7 cellular contexts compared by ENCODE assay signal in genomic region chr3:152270145-152270870, GRCh38. TPM values are rescaled to one million over a fixed set of nuclear protein-coding genes. Genes with fewer than 3 reads are reported as not detected.
DNase-seq lines count a peak whose midpoint lies in the region; ATAC-seq and TF ChIP-seq lines count a peak whose summit lies in the region.

No MANE protein-coding gene starts in this region.

- H3K27ac Mint-ChIP-seq in GM23338: no peak overlapping the region
- peak overlapping the region; percentile 74 for H3K27ac Mint-ChIP-seq in central memory CD8-positive, alpha-beta T cell (ENCODE audit: low read depth)

- H3K4me1 Mint-ChIP-seq in GM23338: peaks cover 35% of the 10 kb centered on the region
- peaks cover 73% of the 10 kb centered on the region for H3K4me1 Mint-ChIP-seq in central memory CD8-positive, alpha-beta T cell

- DNase-seq in GM23338 (ENCODE audit: low spot score) (no peak), NCI-H82 (lab: John Stamatoyannopoulos, UW) (peak; percentile 57), lung microvascular endothelial cell (ENCODE audit: low read depth in 2 of 2) (peak; percentile 37 to 50), upper lobe of right lung (no peak), AG08396 (ENCODE audit: low spot score) (no peak)
- no peak for DNase-seq in central memory CD8-positive, alpha-beta T cell (ENCODE audit: low spot score in 2 of 2)
- no peak for DNase-seq in activated effector memory CD4-positive, alpha-beta T cell treated with Interleukin-2 at 50 U/mL for 16 hours

- H4K20me1 ChIP-seq in GM23338 (replicated peaks; ENCODE audit: insufficient read depth): no peaks in the 10 kb centered on the region

- intact Hi-C loops in upper lobe of right lung (cut with DNase I): no loop called here

- peak overlapping the region; percentile 91 for H3K4me3 Mint-ChIP-seq in GM23338
- peak overlapping the region; percentile 92 for H3K4me3 Mint-ChIP-seq in central memory CD8-positive, alpha-beta T cell

- H3K4me1 ChIP-seq in GM23338 (ENCODE audit: insufficient read depth): peaks cover 31% of the 10 kb centered on the region
- H3K4me1 ChIP-seq in upper lobe of right lung: peaks cover 43% of the 10 kb centered on the region

- H3K27ac ChIP-seq in GM23338 (ENCODE audit: low read depth): no peak overlapping the region
- H3K27ac ChIP-seq in upper lobe of right lung: peak overlapping the region; percentile 98

- ATAC-seq in GM23338 (no peak), upper lobe of right lung (no peak)
- no peak for ATAC-seq in central memory CD8-positive, alpha-beta T cell (replicated peaks; ENCODE audit: extremely low read depth, poor library complexity, severe bottlenecking)

- H3F3A ChIP-seq in GM23338 (replicated peaks; ENCODE audit: low read depth): no peaks in the 10 kb centered on the region

- H3K36me3 Mint-ChIP-seq in GM23338 (ENCODE audit: low read depth): no peaks in the 10 kb centered on the region
- peaks cover 51% of the 10 kb centered on the region for H3K36me3 Mint-ChIP-seq in central memory CD8-positive, alpha-beta T cell (ENCODE audit: insufficient read depth)

- peaks cover 17% of the 10 kb centered on the region for H3K27me3 ChIP-seq in GM23338 (ENCODE audit: insufficient read depth)
- no peaks in the 10 kb centered on the region for H3K27me3 ChIP-seq in upper lobe of right lung

- H3K4me2 ChIP-seq in GM23338: peak overlapping the region; percentile 96

- peaks cover 11% of the 10 kb centered on the region for H3K27me3 Mint-ChIP-seq in GM23338 (ENCODE audit: insufficient read depth, low read depth, poor library complexity)
- no peaks in the 10 kb centered on the region for H3K27me3 Mint-ChIP-seq in central memory CD8-positive, alpha-beta T cell

- H3K4me3 ChIP-seq in GM23338 (peak overlapping the region; percentile 92), upper lobe of right lung (peak overlapping the region; percentile 89)

- no peak for TF ChIP-seq CTCF in GM23338 (conservative IDR thresholded peaks at IDR 0.05; ENCODE audit: low read depth in 2 of 2)
- TF ChIP-seq CTCF in upper lobe of right lung (IDR thresholded peaks at IDR 0.05): no peak

- H3K79me2 ChIP-seq in GM23338 (replicated peaks; ENCODE audit: insufficient read depth): peaks cover 59% of the 10 kb centered on the region

- H3K36me3 ChIP-seq in GM23338 (ENCODE audit: insufficient read depth): no peaks in the 10 kb centered on the region
- no peaks in the 10 kb centered on the region for H3K36me3 ChIP-seq in upper lobe of right lung

- no peaks in the 10 kb centered on the region for H3K9me3 Mint-ChIP-seq in GM23338
- H3K9me3 Mint-ChIP-seq in central memory CD8-positive, alpha-beta T cell: no peaks in the 10 kb centered on the region

- peak overlapping the region; percentile 2; the same call in 1 of the 2 replicates for H2AFZ ChIP-seq in GM23338

- H3K9me3 ChIP-seq in upper lobe of right lung: no peaks in the 10 kb centered on the region

- H3K9me2 ChIP-seq in GM23338 (ENCODE audit: insufficient read depth): no peaks in the 10 kb centered on the region

TF ChIP-seq in GM23338, 12 proteins besides CTCF, POLR2A, EP300 and RAD21 (continues in another document):
- no peak for TF ChIP-seq NANOG (IDR thresholded peaks at IDR 0.05; ENCODE audit: borderline replicate concordance)
- TF ChIP-seq, protein P1, sequence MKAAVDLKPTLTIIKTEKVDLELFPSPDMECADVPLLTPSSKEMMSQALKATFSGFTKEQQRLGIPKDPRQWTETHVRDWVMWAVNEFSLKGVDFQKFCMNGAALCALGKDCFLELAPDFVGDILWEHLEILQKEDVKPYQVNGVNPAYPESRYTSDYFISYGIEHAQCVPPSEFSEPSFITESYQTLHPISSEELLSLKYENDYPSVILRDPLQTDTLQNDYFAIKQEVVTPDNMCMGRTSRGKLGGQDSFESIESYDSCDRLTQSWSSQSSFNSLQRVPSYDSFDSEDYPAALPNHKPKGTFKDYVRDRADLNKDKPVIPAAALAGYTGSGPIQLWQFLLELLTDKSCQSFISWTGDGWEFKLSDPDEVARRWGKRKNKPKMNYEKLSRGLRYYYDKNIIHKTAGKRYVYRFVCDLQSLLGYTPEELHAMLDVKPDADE (IDR thresholded peaks at IDR 0.05): no peak
- no peak for TF ChIP-seq ZNF114 (CRISPR knock-in tag; IDR thresholded peaks at IDR 0.05)
- no peak for TF ChIP-seq CREB1 (CRISPR knock-in tag; IDR thresholded peaks at IDR 0.05; ENCODE audit: low read depth)
- TF ChIP-seq EZH2 (IDR thresholded peaks at IDR 0.05; ENCODE audit: low read depth, unreplicated experiment): no peak
- TF ChIP-seq, protein P2, sequence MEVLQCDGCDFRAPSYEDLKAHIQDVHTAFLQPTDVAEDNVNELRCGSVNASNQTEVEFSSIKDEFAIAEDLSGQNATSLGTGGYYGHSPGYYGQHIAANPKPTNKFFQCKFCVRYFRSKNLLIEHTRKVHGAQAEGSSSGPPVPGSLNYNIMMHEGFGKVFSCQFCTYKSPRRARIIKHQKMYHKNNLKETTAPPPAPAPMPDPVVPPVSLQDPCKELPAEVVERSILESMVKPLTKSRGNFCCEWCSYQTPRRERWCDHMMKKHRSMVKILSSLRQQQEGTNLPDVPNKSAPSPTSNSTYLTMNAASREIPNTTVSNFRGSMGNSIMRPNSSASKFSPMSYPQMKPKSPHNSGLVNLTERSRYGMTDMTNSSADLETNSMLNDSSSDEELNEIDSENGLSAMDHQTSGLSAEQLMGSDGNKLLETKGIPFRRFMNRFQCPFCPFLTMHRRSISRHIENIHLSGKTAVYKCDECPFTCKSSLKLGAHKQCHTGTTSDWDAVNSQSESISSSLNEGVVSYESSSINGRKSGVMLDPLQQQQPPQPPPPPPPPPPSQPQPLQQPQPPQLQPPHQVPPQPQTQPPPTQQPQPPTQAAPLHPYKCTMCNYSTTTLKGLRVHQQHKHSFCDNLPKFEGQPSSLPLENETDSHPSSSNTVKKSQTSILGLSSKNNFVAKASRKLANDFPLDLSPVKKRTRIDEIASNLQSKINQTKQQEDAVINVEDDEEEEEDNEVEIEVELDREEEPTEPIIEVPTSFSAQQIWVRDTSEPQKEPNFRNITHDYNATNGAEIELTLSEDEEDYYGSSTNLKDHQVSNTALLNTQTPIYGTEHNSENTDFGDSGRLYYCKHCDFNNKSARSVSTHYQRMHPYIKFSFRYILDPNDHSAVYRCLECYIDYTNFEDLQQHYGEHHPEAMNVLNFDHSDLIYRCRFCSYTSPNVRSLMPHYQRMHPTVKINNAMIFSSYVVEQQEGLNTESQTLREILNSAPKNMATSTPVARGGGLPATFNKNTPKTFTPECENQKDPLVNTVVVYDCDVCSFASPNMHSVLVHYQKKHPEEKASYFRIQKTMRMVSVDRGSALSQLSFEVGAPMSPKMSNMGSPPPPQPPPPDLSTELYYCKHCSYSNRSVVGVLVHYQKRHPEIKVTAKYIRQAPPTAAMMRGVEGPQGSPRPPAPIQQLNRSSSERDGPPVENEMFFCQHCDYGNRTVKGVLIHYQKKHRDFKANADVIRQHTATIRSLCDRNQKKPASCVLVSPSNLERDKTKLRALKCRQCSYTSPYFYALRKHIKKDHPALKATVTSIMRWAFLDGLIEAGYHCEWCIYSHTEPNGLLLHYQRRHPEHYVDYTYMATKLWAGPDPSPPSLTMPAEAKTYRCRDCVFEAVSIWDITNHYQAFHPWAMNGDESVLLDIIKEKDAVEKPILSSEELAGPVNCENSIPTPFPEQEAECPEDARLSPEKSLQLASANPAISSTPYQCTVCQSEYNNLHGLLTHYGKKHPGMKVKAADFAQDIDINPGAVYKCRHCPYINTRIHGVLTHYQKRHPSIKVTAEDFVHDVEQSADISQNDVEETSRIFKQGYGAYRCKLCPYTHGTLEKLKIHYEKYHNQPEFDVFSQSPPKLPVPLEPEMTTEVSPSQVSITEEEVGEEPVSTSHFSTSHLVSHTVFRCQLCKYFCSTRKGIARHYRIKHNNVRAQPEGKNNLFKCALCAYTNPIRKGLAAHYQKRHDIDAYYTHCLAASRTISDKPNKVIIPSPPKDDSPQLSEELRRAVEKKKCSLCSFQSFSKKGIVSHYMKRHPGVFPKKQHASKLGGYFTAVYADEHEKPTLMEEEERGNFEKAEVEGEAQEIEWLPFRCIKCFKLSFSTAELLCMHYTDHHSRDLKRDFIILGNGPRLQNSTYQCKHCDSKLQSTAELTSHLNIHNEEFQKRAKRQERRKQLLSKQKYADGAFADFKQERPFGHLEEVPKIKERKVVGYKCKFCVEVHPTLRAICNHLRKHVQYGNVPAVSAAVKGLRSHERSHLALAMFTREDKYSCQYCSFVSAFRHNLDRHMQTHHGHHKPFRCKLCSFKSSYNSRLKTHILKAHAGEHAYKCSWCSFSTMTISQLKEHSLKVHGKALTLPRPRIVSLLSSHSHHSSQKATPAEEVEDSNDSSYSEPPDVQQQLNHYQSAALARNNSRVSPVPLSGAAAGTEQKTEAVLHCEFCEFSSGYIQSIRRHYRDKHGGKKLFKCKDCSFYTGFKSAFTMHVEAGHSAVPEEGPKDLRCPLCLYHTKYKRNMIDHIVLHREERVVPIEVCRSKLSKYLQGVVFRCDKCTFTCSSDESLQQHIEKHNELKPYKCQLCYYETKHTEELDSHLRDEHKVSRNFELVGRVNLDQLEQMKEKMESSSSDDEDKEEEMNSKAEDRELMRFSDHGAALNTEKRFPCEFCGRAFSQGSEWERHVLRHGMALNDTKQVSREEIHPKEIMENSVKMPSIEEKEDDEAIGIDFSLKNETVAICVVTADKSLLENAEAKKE (CRISPR knock-in tag; IDR thresholded peaks at IDR 0.05): no peak
- no peak for TF ChIP-seq POLR2AphosphoS5 (IDR thresholded peaks at IDR 0.05; ENCODE audit: low read depth)
- TF ChIP-seq STAT1 (IDR thresholded peaks at IDR 0.05; ENCODE audit: unreplicated experiment): no peak
- TF ChIP-seq EZH2phosphoT487 (IDR thresholded peaks at IDR 0.05; ENCODE audit: unreplicated experiment): no peak
- TF ChIP-seq JUNB (IDR thresholded peaks at IDR 0.05; ENCODE audit: unreplicated experiment): no peak

RNA-seq across cellular contexts. Expression of gene MBNL1, which starts 1.6 kb away (rescaled TPM):
- 15.7 and 23.2 TPM in 2 replicates for total RNA-seq in GM23338 (2014; rRNA removed; shearing (Covaris generic))
- 8.4 and 9.4 TPM in 2 replicates for polyA plus RNA-seq in GM23338 (2016; fragmentation: Nextera tagmentation; extraction: Ambion mirVana)
- total RNA-seq in lung microvascular endothelial cell: 206 and 247 TPM in 2 replicates
- total RNA-seq in upper lobe of right lung: 229 TPM

Comparison
In these comparisons a context has a peak if more than half of its experiments do, and no peak if none do; other contexts are left out.
1. DNase-seq: peak in NCI-H82 (single experiment) and lung microvascular endothelial cell (2 of 2); none in GM23338 (single experiment), central memory CD8-positive, alpha-beta T cell (0 of 2), upper lobe of right lung (single experiment), activated effector memory CD4-positive, alpha-beta T cell treated with Interleukin-2 at 50 U/mL for 16 hours (single experiment) and AG08396 (single experiment).